Comparison of ENCODE assay signal across 8 cellular contexts in the genomic region with DNA sequence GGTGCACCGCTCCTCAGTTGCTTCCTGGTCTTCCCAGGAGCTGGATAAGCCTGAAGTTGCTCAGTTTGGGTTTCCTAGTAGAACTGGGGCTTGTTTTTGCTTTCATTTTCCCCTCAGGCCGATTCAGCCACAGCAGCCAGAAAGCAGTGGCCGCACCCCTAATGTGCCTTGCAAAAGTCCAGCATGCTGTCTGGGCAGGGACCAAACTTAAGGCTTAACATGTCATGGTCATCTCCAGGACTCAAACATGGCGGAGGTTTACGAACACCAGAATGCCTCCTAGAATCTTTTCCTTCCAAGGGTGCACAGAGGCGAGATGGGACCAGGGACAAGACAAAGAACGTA. TPM values are rescaled to one million over a fixed set of nuclear protein-coding genes. Genes with fewer than 3 reads are reported as not detected.
DNase-seq lines count a peak whose midpoint lies in the region; ATAC-seq, FAIRE-seq and TF ChIP-seq lines count a peak whose summit lies in the region.

No MANE protein-coding gene starts in this region.

- CTCF ChIA-PET in AG04449 (lab: Yijun Ruan, JAX) = interaction anchor here (1.1 to 11.2 kb wide), 3 partner anchors 9 to 29 kb away, joined by 3 to 152 read pairs (median 4); partner anchors contain the start of gene LRRN4CL
- CTCF ChIA-PET in activated CD4-positive, alpha-beta T cell treated with anti-CD3 and anti-CD28 coated beads, Interleukin-2, amount 10 ng/mL, durations not matched to agents 7 days and 5 days (lab: Charles Lee) = interaction anchor here (1.0 to 2.5 kb wide), 6 partner anchors 17 to 315 kb away, joined by 3 to 10 read pairs (median 4); partner anchors contain the start of genes HNRNPUL2 and TUT1

- no peak for TF ChIP-seq POLR2A in GM12892 (IDR thresholded peaks at IDR 0.05; ENCODE audit: low read depth, low read length)

- H3K36me3 Mint-ChIP-seq in activated CD4-positive, alpha-beta T cell treated with anti-CD3 and anti-CD28 coated beads, Interleukin-2, amount 10 ng/mL, durations not matched to agents 7 days and 5 days (ENCODE audit: low read depth) = peaks cover 51% of the 10 kb centered on the region

- no peak for DNase-seq in AG04449 (ENCODE audit: low read depth, low spot score)
- peak; percentile 39 for DNase-seq in activated CD4-positive, alpha-beta T cell treated with anti-CD3 and anti-CD28 coated beads, Interleukin-2, amount 10 ng/mL, durations not matched to agents 7 days and 5 days
- DNase-seq in fibroblast of peridontal ligament (ENCODE audit: extremely low read depth) = peak; percentile 51
- no peak for DNase-seq in skeletal muscle cell (ENCODE audit: low read depth)
- DNase-seq in D721Med (ENCODE audit: insufficient read length, low spot score) = no peak
- no peak for DNase-seq in NCI-H1048 (lab: John Stamatoyannopoulos, UW)
- DNase-seq in GM12892 (ENCODE audit: insufficient read length) = no peak

- no peak for TF ChIP-seq CTCF in AG04449 (IDR thresholded peaks at IDR 0.05; ENCODE audit: insufficient read depth, low read length, missing control alignments)
- TF ChIP-seq CTCF in D721Med (IDR thresholded peaks at IDR 0.05; ENCODE audit: insufficient read depth, missing control alignments) = no peak

- POLR2A ChIA-PET in AG04449 (lab: Yijun Ruan, JAX) = interaction anchor here (1.0 to 4.5 kb wide), 5 partner anchors 17 to 131 kb away, joined by 3 to 24 read pairs (median 4); partner anchors contain the start of genes C11orf98, CSKMT, HNRNPUL2 and ZBTB3
- POLR2A ChIA-PET in activated CD4-positive, alpha-beta T cell treated with anti-CD3 and anti-CD28 coated beads, Interleukin-2, amount 10 ng/mL, durations not matched to agents 7 days and 5 days (lab: Charles Lee) = interaction anchor here (0.6 to 1.0 kb wide), 3 partner anchors 44 to 171 kb away, joined by 3 to 4 read pairs (median 3); partner anchors contain the start of genes SLC3A2 and ZBTB3

- H3K4me1 Mint-ChIP-seq in activated CD4-positive, alpha-beta T cell treated with anti-CD3 and anti-CD28 coated beads, Interleukin-2, amount 10 ng/mL, durations not matched to agents 7 days and 5 days = peaks cover 82% of the 10 kb centered on the region

- H3K4me3 Mint-ChIP-seq in activated CD4-positive, alpha-beta T cell treated with anti-CD3 and anti-CD28 coated beads, Interleukin-2, amount 10 ng/mL, durations not matched to agents 7 days and 5 days = peak overlapping the region; percentile 79

- H3K4me3 ChIP-seq in AG04449 (ENCODE audit: low read depth, low read length) (peak overlapping the region; percentile 51), skeletal muscle cell (ENCODE audit: low read depth, low read length) (peak overlapping the region; percentile 54)

- FAIRE-seq in D721Med (lab: Jason Lieb, UNC) = no peak
- FAIRE-seq in GM12892 (lab: Jason Lieb, UNC) = no peak

- ATAC-seq in GM21786 (IDR thresholded peaks at IDR 0.05; ENCODE audit: unreplicated experiment) = peak; percentile 5

- peak overlapping the region; percentile 93 for H3K27ac Mint-ChIP-seq in activated CD4-positive, alpha-beta T cell treated with anti-CD3 and anti-CD28 coated beads, Interleukin-2, amount 10 ng/mL, durations not matched to agents 7 days and 5 days

- no peaks in the 10 kb centered on the region for H3K27me3 Mint-ChIP-seq in activated CD4-positive, alpha-beta T cell treated with anti-CD3 and anti-CD28 coated beads, Interleukin-2, amount 10 ng/mL, durations not matched to agents 7 days and 5 days

- H3K9me3 Mint-ChIP-seq in activated CD4-positive, alpha-beta T cell treated with anti-CD3 and anti-CD28 coated beads, Interleukin-2, amount 10 ng/mL, durations not matched to agents 7 days and 5 days = no peaks in the 10 kb centered on the region

RNA-seq across cellular contexts. Expression of gene GNG3, which starts 2.5 kb away (rescaled TPM):
- total RNA-seq in activated CD4-positive, alpha-beta T cell treated with anti-CD3 and anti-CD28 coated beads, Interleukin-2, amount 10 ng/mL, durations not matched to agents 7 days and 5 days = not detected
- 0.76 TPM for polyA plus RNA-seq in GM12892 (2012; ENCODE audit: missing spikeins)

RNA-seq across cellular contexts. Expression of gene BSCL2, which starts 2.7 kb away (rescaled TPM):
- total RNA-seq in activated CD4-positive, alpha-beta T cell treated with anti-CD3 and anti-CD28 coated beads, Interleukin-2, amount 10 ng/mL, durations not matched to agents 7 days and 5 days = 10 to 100 TPM; 28.3 to 41.0 TPM
- polyA plus RNA-seq in GM12892 (2012; ENCODE audit: missing spikeins) = 28.5 TPM

RNA-seq across cellular contexts. Expression of gene HNRNPUL2, which starts 17.3 kb away (rescaled TPM):
- total RNA-seq in activated CD4-positive, alpha-beta T cell treated with anti-CD3 and anti-CD28 coated beads, Interleukin-2, amount 10 ng/mL, durations not matched to agents 7 days and 5 days = 10 to 100 TPM; 67.9 to 69.0 TPM
- 44.8 TPM for polyA plus RNA-seq in GM12892 (2012; ENCODE audit: missing spikeins)

RNA-seq across cellular contexts. Expression of gene TTC9C, which starts 18.3 kb away (rescaled TPM):
- total RNA-seq in activated CD4-positive, alpha-beta T cell treated with anti-CD3 and anti-CD28 coated beads, Interleukin-2, amount 10 ng/mL, durations not matched to agents 7 days and 5 days = 10 to 100 TPM; 51.1 to 59.9 TPM
- polyA plus RNA-seq in GM12892 (2012; ENCODE audit: missing spikeins) = 50.9 TPM

RNA-seq across cellular contexts. Expression of gene LRRN4CL, which starts 20.6 kb away (rescaled TPM):
- under 1 TPM; 0.17 to 0.40 TPM for total RNA-seq in activated CD4-positive, alpha-beta T cell treated with anti-CD3 and anti-CD28 coated beads, Interleukin-2, amount 10 ng/mL, durations not matched to agents 7 days and 5 days
- not detected for polyA plus RNA-seq in GM12892 (2012; ENCODE audit: missing spikeins)

Comparison
In these comparisons a context has a peak if more than half of its experiments do, and no peak if none do; other contexts are left out.
1. DNase-seq: peak in activated CD4-positive, alpha-beta T cell treated with anti-CD3 and anti-CD28 coated beads, Interleukin-2, amount 10 ng/mL, durations not matched to agents 7 days and 5 days (single experiment) and fibroblast of peridontal ligament (single experiment); none in AG04449 (single experiment), skeletal muscle cell (single experiment), D721Med (single experiment), NCI-H1048 (single experiment) and GM12892 (single experiment).